ENCODE assay signal across 30 cellular contexts in the genomic region with DNA sequence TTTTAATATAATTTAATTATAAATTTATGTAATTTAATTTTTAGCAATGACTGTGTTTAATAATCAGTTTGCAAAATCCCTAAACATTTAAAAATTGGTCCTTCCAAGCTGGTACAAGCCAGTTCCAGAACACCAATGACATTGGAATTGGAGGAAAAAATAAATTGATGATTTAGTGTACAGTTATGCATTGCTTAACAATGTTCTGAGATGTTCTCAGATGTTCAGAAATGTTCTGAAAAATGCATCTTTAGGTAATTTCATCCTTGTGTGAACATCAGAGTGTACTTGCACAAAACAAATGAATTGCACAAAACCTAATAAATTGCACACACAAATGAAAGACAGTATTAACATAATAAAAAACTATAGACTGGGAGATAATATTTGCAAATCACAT.
"Had no signal": no experiment of that assay in that cellular context is flagged by ENCODE, and none has a peak within 500 bp of the region (broad histone marks: within the 10 kb centered on the region; RNA-seq: fewer than 3 reads in every experiment).

No MANE protein-coding gene starts in this region.

- ATAC-seq: activated CD8-positive, alpha-beta T cell treated with anti-CD3 and anti-CD28 coated beads for 36 hours; activated naive CD4-positive, alpha-beta T cell treated with anti-CD3 and anti-CD28 coated beads, Interleukin-2, amount 50 U/mL, for 72 hours; activated T-cell treated with anti-CD3 and anti-CD28 coated beads, Interleukin-2, amount 50 U/mL, for 4 hours; activated T-cell treated with anti-CD3 and anti-CD28 coated beads, Interleukin-2, amount 50 U/mL, for 72 hours; activated T-helper 17 cell treated with anti-CD3 and anti-CD28 coated beads, Interleukin-2, amount 50 U/mL, for 72 hours; T-cell; T-helper 17 cell had no signal

- H3K4me3 ChIP-seq: ascending aorta, cardiac muscle cell had no signal

- H3K27ac ChIP-seq: ascending aorta, cardiac muscle cell had no signal

- DNase-seq: activated B cell treated with CpG ODN at 0.5 μM for 24 hours; activated CD4-positive, alpha-beta memory T cell treated with anti-CD3 and anti-CD28 coated beads for 36 hours; activated CD4-positive, alpha-beta T cell treated with anti-CD3 and anti-CD28 coated beads for 4 hours; activated CD4-positive, alpha-beta T cell treated with anti-CD3 and anti-CD28 coated beads, Interleukin-2, amount 10 ng/mL, durations not matched to agents 24 days and 14 days; activated CD4-positive, alpha-beta T cell treated with anti-CD3 and anti-CD28 coated beads, Interleukin-2, amount 50 U/mL, for 1 hour; activated CD4-positive, alpha-beta T cell treated with anti-CD3 and anti-CD28 coated beads, Interleukin-2, amount 50 U/mL, for 4 hours; activated CD4-positive, CD25-positive, alpha-beta regulatory T cell treated with anti-CD3 and anti-CD28 coated beads, Interleukin-2, amount 50 U/mL, for 72 hours; activated CD8-positive, alpha-beta memory T cell treated with anti-CD3 and anti-CD28 coated beads, Interleukin-2, amount 50 U/mL, for 4 hours; activated CD8-positive, alpha-beta T cell treated with anti-CD3 and anti-CD28 coated beads for 36 hours; activated effector memory CD4-positive, alpha-beta T cell treated with anti-CD3 and anti-CD28 coated beads, Interleukin-2, amount 50 U/mL, for 16 hours; activated gamma-delta T cell treated with Interleukin-2 at 50 U/mL for 16 hours; activated naive CD4-positive, alpha-beta T cell; activated naive CD4-positive, alpha-beta T cell treated with anti-CD3 and anti-CD28 coated beads for 36 hours; activated naive CD4-positive, alpha-beta T cell treated with anti-CD3 and anti-CD28 coated beads, Interleukin-2, amount 50 U/mL, for 16 hours; activated naive CD8-positive, alpha-beta T cell treated with anti-CD3 and anti-CD28 coated beads for 36 hours; activated T-cell treated with anti-CD3 and anti-CD28 coated beads for 4 hours; activated T-cell treated with anti-CD3 and anti-CD28 coated beads, Interleukin-2, amount 50 U/mL, for 1 hour; activated T-cell treated with anti-CD3 and anti-CD28 coated beads, Interleukin-2, amount 50 U/mL, for 4 hours; activated T-cell treated with anti-CD3 and anti-CD28 coated beads, Interleukin-2, amount 50 U/mL, for 72 hours; amygdala; anterior cingulate cortex; caudate nucleus; cerebellar nuclear complex; T-cell; T-helper 17 cell; T-helper 9 cell had no signal

- H3K36me3 ChIP-seq: ascending aorta, cardiac muscle cell had no signal

- H3K9me3 ChIP-seq: ascending aorta had no signal

- H3K27me3 ChIP-seq: ascending aorta, cardiac muscle cell had no signal
